8 cellular contexts compared by ENCODE assay signal in genomic region chr11:61791737-61792309, GRCh38. TPM values are rescaled to one million over a fixed set of nuclear protein-coding genes. Genes with fewer than 3 reads are reported as not detected.
A peak's percentile ranks its signal among the peaks of the same experiment; 100 is the strongest.
DNase-seq lines count a peak whose midpoint lies in the region; ATAC-seq, FAIRE-seq and TF ChIP-seq lines count a peak whose summit lies in the region.

No MANE protein-coding gene starts in this region.

- H3K27ac ChIP-seq in BLaER1 treated with 17β-estradiol and CSF1 and Interleukin-3, amounts not matched to agents 10 nM and 100 nM = peak overlapping the region; percentile 98 to 100 (median 99)
- H3K27ac ChIP-seq in kidney (ENCODE audit: low read depth in 2 of 2, low read length in 2 of 2) (peak overlapping the region; percentile 96 to 99), smooth muscle cell (ENCODE audit: low read depth) (peak overlapping the region; percentile 99)

- H3K79me2 ChIP-seq in smooth muscle cell (ENCODE audit: low read depth) = peaks cover 39% of the 10 kb centered on the region

- no peak for FAIRE-seq in kidney (lab: Jason Lieb, UNC)

- peaks cover 10% of the 10 kb centered on the region for H3F3A ChIP-seq in smooth muscle cell (ENCODE audit: low read depth)

- H3K4me1 ChIP-seq in BLaER1 treated with 17β-estradiol and CSF1 and Interleukin-3, amounts not matched to agents 10 nM and 100 nM = peaks cover 36 to 67% (median 54%) of the 10 kb centered on the region in 10 experiments
- H3K4me1 ChIP-seq in kidney (ENCODE audit: control insufficient read depth in 1 of 2, insufficient read depth in 1 of 2, low read depth in 1 of 2, low read length in 2 of 2) (peaks cover 5 to 13% of the 10 kb centered on the region in 2 donors), smooth muscle cell (ENCODE audit: low read depth) (peaks cover 16% of the 10 kb centered on the region)

- H2AFZ ChIP-seq in smooth muscle cell (ENCODE audit: low read depth) = peak overlapping the region; percentile 78

- peak overlapping the region; percentile 82 to 99 (median 90) for H3K4me2 ChIP-seq in BLaER1 treated with 17β-estradiol and CSF1 and Interleukin-3, amounts not matched to agents 10 nM and 100 nM
- peak overlapping the region; percentile 91 for H3K4me2 ChIP-seq in smooth muscle cell

- peak overlapping the region; percentile 96 to 100 (median 99) for H3K9ac ChIP-seq in BLaER1 treated with 17β-estradiol and CSF1 and Interleukin-3, amounts not matched to agents 10 nM and 100 nM
- H3K9ac ChIP-seq in kidney (ENCODE audit: low read length in 2 of 2) (peak overlapping the region; percentile 88 to 97), smooth muscle cell (ENCODE audit: low read depth) (peak overlapping the region; percentile 96)

- peaks cover 50 to 71% (median 62%) of the 10 kb centered on the region in 11 experiments for H3K36me3 ChIP-seq in BLaER1 treated with 17β-estradiol and CSF1 and Interleukin-3, amounts not matched to agents 10 nM and 100 nM
- H3K36me3 ChIP-seq in kidney (ENCODE audit: control insufficient read depth in 1 of 2, insufficient read depth in 2 of 2, low read length in 2 of 2) (peaks cover 18 to 27% of the 10 kb centered on the region in 2 donors), smooth muscle cell (ENCODE audit: low read depth) (no peaks in the 10 kb centered on the region)

- intact Hi-C loops in kidney (cut with DNase I) = no loop called here

- ATAC-seq in GM19395 (IDR thresholded peaks at IDR 0.05; ENCODE audit: unreplicated experiment) (peak; percentile 39), SK-N-SH treated with all-trans-retinoic acid at 6 μM for 48 hours (peak; percentile 71)

- no peaks in the 10 kb centered on the region for H3K9me3 ChIP-seq in BLaER1 treated with 17β-estradiol and CSF1 and Interleukin-3, amounts not matched to agents 10 nM and 100 nM (replicated peaks in 1 of 11)
- H3K9me3 ChIP-seq in kidney (ENCODE audit: control insufficient read depth in 1 of 2, low read length in 2 of 2) (no peaks in the 10 kb centered on the region), smooth muscle cell (replicated peaks; ENCODE audit: low read depth) (no peaks in the 10 kb centered on the region)

- peaks cover 22 to 54% (median 38%) of the 10 kb centered on the region in 11 experiments; a peak in 18 of 22 replicates for H4K20me1 ChIP-seq in BLaER1 treated with 17β-estradiol and CSF1 and Interleukin-3, amounts not matched to agents 10 nM and 100 nM
- H4K20me1 ChIP-seq in smooth muscle cell (ENCODE audit: low read depth) = peaks cover 5% of the 10 kb centered on the region

- DNase-seq in LNCaP clone FGC (ENCODE audit: low read depth) (peak; percentile 67), choroid plexus epithelial cell (ENCODE audit: low read depth) (peak; percentile 96), kidney (peak; percentile 76), smooth muscle cell (lab: John Stamatoyannopoulos, UW; ENCODE audit: unreplicated experiment) (peak; percentile 50)
- DNase-seq in NK-92 treated with Interleukin-12 subunit alpha and Interleukin-12 subunit beta, amount 100 ng/mL, for 24 hours (lab: John Stamatoyannopoulos, UW) = no peak

- 9% methylated on average over 14 of the region's 14 CpGs for WGBS in smooth muscle cell (ENCODE audit: low lambda C conversion rate)

- no peak for TF ChIP-seq CTCF in LNCaP clone FGC (IDR thresholded peaks at IDR 0.05; ENCODE audit: control insufficient read depth, extremely low read depth, insufficient read depth)
- no peak for TF ChIP-seq CTCF in choroid plexus epithelial cell (conservative IDR thresholded peaks at IDR 0.05; ENCODE audit: low read depth, low read length)
- no peak for TF ChIP-seq CTCF in kidney (IDR thresholded peaks at IDR 0.05; ENCODE audit: borderline replicate concordance, extremely low read depth, insufficient read depth)
- no peak for TF ChIP-seq CTCF in smooth muscle cell (IDR thresholded peaks at IDR 0.05; ENCODE audit: borderline replicate concordance, insufficient read depth, poor library complexity, severe bottlenecking)

- peak overlapping the region; percentile 76 to 89 (median 82) for H3K4me3 ChIP-seq in BLaER1 treated with 17β-estradiol and CSF1 and Interleukin-3, amounts not matched to agents 10 nM and 100 nM
- H3K4me3 ChIP-seq in LNCaP clone FGC (ENCODE audit: low read depth, low read length) (peak overlapping the region; percentile 86), choroid plexus epithelial cell (ENCODE audit: low read depth, low read length) (peak overlapping the region; percentile 80), kidney (ENCODE audit: low read length in 2 of 2) (peak overlapping the region; percentile 98 to 99), smooth muscle cell (peak overlapping the region; percentile 78)

- no peaks in the 10 kb centered on the region for H3K27me3 ChIP-seq in BLaER1 treated with 17β-estradiol and CSF1 and Interleukin-3, amounts not matched to agents 10 nM and 100 nM
- H3K27me3 ChIP-seq in smooth muscle cell (ENCODE audit: low read depth) = no peaks in the 10 kb centered on the region

TF ChIP-seq in SK-N-SH treated with all-trans-retinoic acid at 6 μM for 48 hours, 23 proteins besides CTCF, POLR2A, EP300 and RAD21:
- TF ChIP-seq TSHZ2 (CRISPR knock-in tag; IDR thresholded peaks at IDR 0.05) (peak; percentile 59; the same call in 1 of the 2 replicates), ZFP30 (CRISPR knock-in tag; IDR thresholded peaks at IDR 0.05) (no peak), ZFP3 (CRISPR knock-in tag; IDR thresholded peaks at IDR 0.05) (peak; percentile 93), BACH2 (CRISPR knock-in tag; IDR thresholded peaks at IDR 0.05; ENCODE audit: borderline replicate concordance) (no peak), PPARA (CRISPR knock-in tag; IDR thresholded peaks at IDR 0.05; ENCODE audit: borderline replicate concordance) (no peak), CSRNP3 (CRISPR knock-in tag; IDR thresholded peaks at IDR 0.05) (peak; percentile 11; the same call in 1 of the 2 replicates)

RNA-seq across cellular contexts. Expression of gene TMEM258, which starts 0.6 kb away (rescaled TPM):
- total RNA-seq in kidney = 92.1 TPM
- polyA plus RNA-seq in kidney (ENCODE audit: insufficient read depth, low read depth, low replicate concordance) = 228 TPM
- 97.2 and 118 TPM in 2 replicates for total RNA-seq in smooth muscle cell
- polyA plus RNA-seq in smooth muscle cell = 300 and 317 TPM in 2 replicates

RNA-seq across cellular contexts. Expression of gene FEN1, which starts 0.9 kb away (rescaled TPM):
- 8.8 TPM for total RNA-seq in kidney
- polyA plus RNA-seq in kidney (ENCODE audit: insufficient read depth, low read depth, low replicate concordance) = 8.5 TPM
- total RNA-seq in smooth muscle cell = 12.1 and 15.6 TPM in 2 replicates
- polyA plus RNA-seq in smooth muscle cell = 21.1 and 23.3 TPM in 2 replicates

RNA-seq across cellular contexts. Expression of gene FADS1, which starts 25.0 kb away (rescaled TPM):
- total RNA-seq in kidney = 19.5 TPM
- polyA plus RNA-seq in kidney (ENCODE audit: insufficient read depth, low read depth, low replicate concordance) = 6.7 TPM
- 122 and 144 TPM in 2 replicates for total RNA-seq in smooth muscle cell
- 176 and 266 TPM in 2 replicates for polyA plus RNA-seq in smooth muscle cell

RNA-seq across cellular contexts. Expression of gene FADS2, which starts 36.3 kb away (rescaled TPM):
- total RNA-seq in kidney (49.2 TPM), smooth muscle cell (279 and 332 TPM in 2 replicates)
- polyA plus RNA-seq in kidney (ENCODE audit: insufficient read depth, low read depth, low replicate concordance) (9.8 TPM), smooth muscle cell (285 and 495 TPM in 2 replicates)

RNA-seq across cellular contexts. Expression of gene MYRF, which starts 39.4 kb away (rescaled TPM):
- total RNA-seq in kidney = 36.3 TPM
- polyA plus RNA-seq in kidney (ENCODE audit: insufficient read depth, low read depth, low replicate concordance) = 6.0 TPM
- 11.1 and 12.2 TPM in 2 replicates for total RNA-seq in smooth muscle cell
- 13.7 and 19.0 TPM in 2 replicates for polyA plus RNA-seq in smooth muscle cell
